In the genomic region with DNA sequence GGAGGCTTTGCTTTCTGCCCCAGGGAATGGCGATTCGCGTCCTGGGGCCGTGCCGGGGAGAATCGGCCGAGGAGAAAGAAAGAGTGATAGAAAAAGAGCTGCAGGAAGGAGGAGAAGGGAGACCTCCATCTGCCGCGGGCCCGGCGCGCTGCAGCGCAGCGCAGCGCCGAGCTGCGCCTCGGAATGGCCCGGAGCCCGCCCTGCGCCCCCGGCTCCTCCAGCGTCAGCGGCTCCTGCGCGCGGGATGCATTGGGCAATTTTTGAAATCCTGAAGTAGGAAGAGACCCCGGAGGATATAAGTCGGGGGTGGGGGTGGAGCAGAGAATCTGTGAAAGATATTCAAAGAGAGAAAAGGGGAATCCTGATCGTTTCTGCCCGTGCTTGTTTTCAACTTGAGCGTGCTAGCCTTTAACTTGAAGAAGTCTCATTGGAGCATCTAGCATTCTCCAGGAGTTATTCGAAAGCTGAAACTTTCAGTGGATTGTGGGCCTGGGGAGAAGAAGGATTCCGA, we compare ENCODE assay signal across 8 cellular contexts. TPM values are rescaled to one million over a fixed set of nuclear protein-coding genes. Genes with fewer than 3 reads are reported as not detected.
A peak's percentile ranks its signal among the peaks of the same experiment; 100 is the strongest.
DNase-seq lines count a peak whose midpoint lies in the region; ATAC-seq and TF ChIP-seq lines count a peak whose summit lies in the region.

No MANE protein-coding gene starts in this region.

- H3K9me3 Mint-ChIP-seq in activated naive CD8-positive, alpha-beta T cell (ENCODE audit: low read depth) = no peaks in the 10 kb centered on the region

- H3K9ac ChIP-seq in parathyroid adenoma = no peak overlapping the region

- peak overlapping the region; percentile 62 for H3K4me3 Mint-ChIP-seq in activated naive CD8-positive, alpha-beta T cell

- ATAC-seq in heart right ventricle = peak; percentile 27 to 71 (median 56)
- ATAC-seq in GM18498 (IDR thresholded peaks at IDR 0.05; ENCODE audit: unreplicated experiment) = no peak

- H3K9me3 ChIP-seq in HAP-1 (no peaks in the 10 kb centered on the region), heart right ventricle (no peaks in the 10 kb centered on the region), parathyroid adenoma (ENCODE audit: control insufficient read depth, low read length) (no peaks in the 10 kb centered on the region)

- H3K4me1 Mint-ChIP-seq in activated naive CD8-positive, alpha-beta T cell (ENCODE audit: low read depth) = peaks cover 12% of the 10 kb centered on the region

- no peak overlapping the region for H3K27ac Mint-ChIP-seq in activated naive CD8-positive, alpha-beta T cell

- DNase-seq in HAP-1 (ENCODE audit: low spot score in 2 of 2) (peak; percentile 4 to 25), heart right ventricle (peak; percentile 31 to 42), NCI-H187 treated with DMSO at 0.1 percent for 48 hours (lab: John Stamatoyannopoulos, UW) (no peak)
- DNase-seq in activated CD4-positive, alpha-beta T cell treated with anti-CD3 and anti-CD28 coated beads for 48 hours = no peak

- H3K4me3 ChIP-seq in HAP-1 (peak overlapping the region; percentile 30), heart right ventricle (peak overlapping the region; percentile 41 to 84 (median 72)), parathyroid adenoma (ENCODE audit: low read depth, low read length) (peak overlapping the region; percentile 66)

- 0% methylated on average over 34 of the region's 34 CpGs for WGBS in heart right ventricle, 2 donors

- no peaks in the 10 kb centered on the region for H3K36me3 Mint-ChIP-seq in activated naive CD8-positive, alpha-beta T cell

- H3K27me3 Mint-ChIP-seq in activated naive CD8-positive, alpha-beta T cell = peaks cover 22% of the 10 kb centered on the region

- H3K4me1 ChIP-seq in HAP-1 (no peaks in the 10 kb centered on the region), heart right ventricle (peaks cover 0 to 25% (median 13%) of the 10 kb centered on the region in 9 donors), parathyroid adenoma (no peaks in the 10 kb centered on the region)

- intact Hi-C loops in heart right ventricle (cut with DNase I) = loop anchor here in 6 of 10 donors (2.0 to 10.0 kb wide), 11 partner anchors 41 to 611 kb away; no protein-coding TSS in a partner anchor

- TF ChIP-seq CTCF in 22Rv1 (IDR thresholded peaks at IDR 0.05) (no peak), heart right ventricle (IDR thresholded peaks at IDR 0.05) (peak in 2 of 9 donors; percentile 0 to 25), parathyroid adenoma (IDR thresholded peaks at IDR 0.05) (no peak)

- H3K79me2 ChIP-seq in parathyroid adenoma = no peaks in the 10 kb centered on the region

- H3K27ac ChIP-seq in 22Rv1 (peak overlapping the region; percentile 62), heart right ventricle (peak overlapping the region; percentile 91 to 97 (median 96)), parathyroid adenoma (no peak overlapping the region)

- no peaks in the 10 kb centered on the region for H3K36me3 ChIP-seq in HAP-1 (replicated peaks)
- H3K36me3 ChIP-seq in heart right ventricle = no peaks in the 10 kb centered on the region
- H3K36me3 ChIP-seq in parathyroid adenoma (ENCODE audit: control insufficient read depth, insufficient read depth, low read length) = no peaks in the 10 kb centered on the region

- peak overlapping the region; percentile 59 for H2AFZ ChIP-seq in parathyroid adenoma

- in situ Hi-C loops in HAP-1 (cut with MboI; ENCODE audit: low sequenced_read_pairs) = no loop called here

- peak overlapping the region; percentile 92 for H3K4me2 ChIP-seq in parathyroid adenoma (ENCODE audit: low read length)

- H3K27me3 ChIP-seq in HAP-1 (ENCODE audit: low read depth) (peaks cover 60% of the 10 kb centered on the region), heart right ventricle (peaks cover 0 to 59% (median 0%) of the 10 kb centered on the region in 7 donors), parathyroid adenoma (ENCODE audit: control insufficient read depth, insufficient read depth, low read length) (no peaks in the 10 kb centered on the region)

RNA-seq across cellular contexts. Expression of gene PDE3A, which starts 0.4 kb away (rescaled TPM):
- total RNA-seq in heart right ventricle = 100 to 1,000 TPM; 186 to 362 (median 239) TPM
- 10 to 100 TPM; 18.8 to 51.1 TPM for polyA plus RNA-seq in heart right ventricle

Comparison
In these comparisons a context has a peak if more than half of its experiments do, and no peak if none do; other contexts are left out.
1. DNase-seq: peak in HAP-1 (2 of 2) and heart right ventricle (2 of 2); none in NCI-H187 treated with DMSO at 0.1 percent for 48 hours (single experiment) and activated CD4-positive, alpha-beta T cell treated with anti-CD3 and anti-CD28 coated beads for 48 hours (single experiment).
2. Peak in every context shown above with its lines, with median percentiles within 50 percentile points of each other: H3K4me3 ChIP-seq.